ENCODE assay signal across 8 cellular contexts in the genomic region with DNA sequence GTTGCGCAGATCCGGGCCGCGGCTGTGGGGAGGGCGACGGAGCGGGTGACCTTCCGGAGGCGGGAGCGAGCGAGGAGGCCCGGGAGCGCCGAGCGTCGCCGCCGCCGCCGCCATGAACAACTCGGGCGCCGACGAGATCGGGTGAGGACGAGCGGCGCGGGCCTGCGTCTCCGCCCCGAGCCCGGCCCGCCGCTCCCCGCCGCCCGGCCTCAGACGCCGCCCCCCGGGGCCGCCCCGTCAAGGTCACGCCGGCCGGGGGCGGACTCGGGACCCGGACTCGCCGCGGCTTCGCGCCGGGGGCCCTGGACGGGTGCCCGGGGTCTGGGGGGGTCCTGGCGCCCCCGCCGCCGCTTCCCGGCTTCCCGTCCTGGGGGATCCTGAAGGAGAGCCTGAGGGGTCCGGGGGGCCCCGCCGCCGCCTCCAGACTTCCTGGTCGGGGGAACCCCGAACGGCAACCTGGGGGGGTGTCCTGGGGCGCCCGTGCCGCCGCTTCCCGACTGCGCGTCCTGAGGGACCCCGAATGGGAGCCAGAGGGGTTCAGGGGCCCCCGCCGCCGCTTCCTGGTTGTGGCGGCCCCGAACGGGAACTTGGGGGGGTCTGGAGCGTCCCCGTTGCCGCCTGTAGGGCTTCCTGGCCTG. TPM values are rescaled to one million over a fixed set of nuclear protein-coding genes. Genes with fewer than 3 reads are reported as not detected.
DNase-seq lines count a peak whose midpoint lies in the region; ATAC-seq, FAIRE-seq and TF ChIP-seq lines count a peak whose summit lies in the region.

No MANE protein-coding gene starts in this region.

- no peak for FAIRE-seq in bronchial epithelial cell (lab: Jason Lieb, UNC)

- H3K4me1 ChIP-seq in Panc1 (ENCODE audit: control insufficient read depth, insufficient read depth, low read length): peaks cover 32% of the 10 kb centered on the region
- H3K4me1 ChIP-seq in mononuclear cell (ENCODE audit: insufficient read depth, low read length): peaks cover 59% of the 10 kb centered on the region
- H3K4me1 ChIP-seq in thyroid gland: peaks cover 29 to 44% of the 10 kb centered on the region in 2 donors

- H3K27me3 Mint-ChIP-seq in HFFc6 (ENCODE audit: insufficient read depth): no peaks in the 10 kb centered on the region

- ATAC-seq in Panc1: peak; percentile 41

- H3K9me3 Mint-ChIP-seq in HFFc6: no peaks in the 10 kb centered on the region

- H3K27ac ChIP-seq in Panc1 (ENCODE audit: low read length) (peak overlapping the region; percentile 81), thyroid gland (peak overlapping the region; percentile 91 to 94 (median 93))

- H3K27ac Mint-ChIP-seq in HFFc6: no peak overlapping the region

- no peak for TF ChIP-seq POLR2A in thyroid gland (IDR thresholded peaks at IDR 0.05)

- TF ChIP-seq CTCF in GM10248 (IDR thresholded peaks at IDR 0.05; ENCODE audit: control extremely low read depth, extremely low read depth, low read depth, missing control alignments): no peak
- no peak for TF ChIP-seq CTCF in HFFc6 (IDR thresholded peaks at IDR 0.05)
- TF ChIP-seq CTCF in Panc1 (IDR thresholded peaks at IDR 0.05): no peak
- no peak for TF ChIP-seq CTCF in bronchial epithelial cell (IDR thresholded peaks at IDR 0.05; ENCODE audit: insufficient read depth, low read length, severe bottlenecking)
- TF ChIP-seq CTCF in thyroid gland (IDR thresholded peaks at IDR 0.05): no peak

- no peaks in the 10 kb centered on the region for H3K9me3 ChIP-seq in Panc1 (ENCODE audit: control insufficient read depth, insufficient read depth, low read depth, low read length)
- H3K9me3 ChIP-seq in mononuclear cell (ENCODE audit: low read depth, low read length): no peaks in the 10 kb centered on the region
- no peaks in the 10 kb centered on the region for H3K9me3 ChIP-seq in thyroid gland

- DNase-seq in GM10248 (ENCODE audit: extremely low spot score) (peak; percentile 67), HFFc6 (no peak), Panc1 (ENCODE audit: low read depth, low spot score) (no peak), bronchial epithelial cell (ENCODE audit: low read depth) (no peak), thyroid gland (no peak), NOMO-1 treated with dmso at 0.1 percent for 144 hours (lab: John Stamatoyannopoulos, UW; ENCODE audit: unreplicated experiment) (no peak), ACHN (no peak)

- CTCF ChIA-PET in GM10248 (lab: Yijun Ruan, JAX): no interaction called here
- CTCF ChIA-PET in Panc1 (lab: Charles Lee): no interaction called here

- no CpG with 5 or more reads among the region's 87 CpGs for WGBS in thyroid gland, 2 donors

- POLR2A ChIA-PET in GM10248 (lab: Yijun Ruan, JAX): no interaction called here
- POLR2A ChIA-PET in Panc1 (lab: Charles Lee): no interaction called here

- peak overlapping the region; percentile 77 for H3K4me3 ChIP-seq in Panc1 (ENCODE audit: low read depth in 2 of 2, low read length in 2 of 2)
- H3K4me3 ChIP-seq in bronchial epithelial cell (ENCODE audit: low read depth, low read length): peak overlapping the region; percentile 88
- peak overlapping the region; percentile 84 for H3K4me3 ChIP-seq in mononuclear cell (ENCODE audit: low read length)
- peak overlapping the region; percentile 73 to 99 (median 97) for H3K4me3 ChIP-seq in thyroid gland (replicated peaks in 1 of 3)

- peaks cover 6% of the 10 kb centered on the region for H3K36me3 Mint-ChIP-seq in HFFc6 (ENCODE audit: low read depth)

- no TSS peak for BruUV-seq in Panc1 (replicated peaks; lab: Mats Ljungman, UMichigan)

- no peaks in the 10 kb centered on the region for H3K27me3 ChIP-seq in Panc1 (ENCODE audit: control insufficient read depth, insufficient read depth, low read length)
- H3K27me3 ChIP-seq in bronchial epithelial cell (ENCODE audit: control insufficient read depth, insufficient read depth, low read length): no peaks in the 10 kb centered on the region
- peaks cover under 1% of the 10 kb centered on the region for H3K27me3 ChIP-seq in mononuclear cell (ENCODE audit: insufficient read depth, low read length)
- no peaks in the 10 kb centered on the region for H3K27me3 ChIP-seq in thyroid gland

- H3K36me3 ChIP-seq in Panc1 (ENCODE audit: control insufficient read depth, insufficient read depth, low read length) (no peaks in the 10 kb centered on the region; the same call in 1 of the 2 replicates), bronchial epithelial cell (ENCODE audit: control insufficient read depth, insufficient read depth, low read length) (peaks cover 15% of the 10 kb centered on the region), thyroid gland (no peaks in the 10 kb centered on the region)

- H3K4me1 Mint-ChIP-seq in HFFc6 (ENCODE audit: low read depth): peaks cover 45% of the 10 kb centered on the region

- intact Hi-C loops in Panc1 (cut with micrococcal nuclease; ENCODE audit: unreplicated experiment) (no loop called here), thyroid gland (cut with DNase I) (loop anchor here (5.0 kb wide), 1 partner anchor 130 kb away; a partner anchor contains a TSS)

- H3K4me3 Mint-ChIP-seq in HFFc6: peak overlapping the region; percentile 50; the same call in 1 of the 2 replicates

- in situ Hi-C loops in Panc1 (cut with HindIII; ENCODE audit: low pct_unique_long_range_greater_than_20kb, low sequenced_read_pairs) (no loop called here), ACHN (cut with HindIII; ENCODE audit: low pct_ligation_motif_present, low pct_unique_long_range_greater_than_20kb, low sequenced_read_pairs) (no loop called here)

RNA-seq across cellular contexts. Expression of a gene that starts 0.4 kb away (rescaled TPM):
- total RNA-seq in HFFc6 (2021; fragmentation: NEBNext Ultra II Directional; extraction: Animal tissue kit (Norgen Biotek cat#: 25700)): 100 to 1,000 TPM in 4 of 6 experiments, 10 to 100 TPM in 2; 87.2 to 109 (median 103) TPM
- total RNA-seq in Panc1 (2021; ENCODE audit: unreplicated experiment) (195 TPM), bronchial epithelial cell (115 and 128 TPM in 2 replicates), mononuclear cell (63.0 TPM), thyroid gland (10 to 100 TPM; 34.4 to 77.3 (median 67.7) TPM)
- 137 TPM for polyA plus RNA-seq in Panc1 (2012; ENCODE audit: insufficient read length)

RNA-seq across cellular contexts. Expression of a gene that starts 6.4 kb away (rescaled TPM):
- total RNA-seq in HFFc6 (2021; fragmentation: NEBNext Ultra II Directional; extraction: Animal tissue kit (Norgen Biotek cat#: 25700)): 10 to 100 TPM; 55.2 to 71.3 (median 67.7) TPM
- total RNA-seq in Panc1 (2021; ENCODE audit: unreplicated experiment): 21.2 TPM
- 52.6 TPM for polyA plus RNA-seq in Panc1 (2012; ENCODE audit: insufficient read length)
- total RNA-seq in bronchial epithelial cell: 6.8 and 9.7 TPM in 2 replicates
- total RNA-seq in mononuclear cell: 6.7 TPM
- total RNA-seq in thyroid gland: 10 to 100 TPM; 22.2 to 39.5 (median 29.1) TPM

RNA-seq across cellular contexts. Expression of a gene that starts 24.1 kb away (rescaled TPM):
- total RNA-seq in HFFc6 (2021; fragmentation: NEBNext Ultra II Directional; extraction: Animal tissue kit (Norgen Biotek cat#: 25700)): 100 to 1,000 TPM in 2 of 6 experiments, 10 to 100 TPM in 4; 91.9 to 105 (median 97.6) TPM
- total RNA-seq in Panc1 (2021; ENCODE audit: unreplicated experiment): 73.0 TPM
- polyA plus RNA-seq in Panc1 (2012; ENCODE audit: insufficient read length): 132 TPM
- total RNA-seq in bronchial epithelial cell: 101 and 109 TPM in 2 replicates
- total RNA-seq in mononuclear cell: 21.1 TPM
- 100 to 1,000 TPM in 2 of 4 donors, 10 to 100 TPM in 2; 75.2 to 185 (median 108) TPM for total RNA-seq in thyroid gland

RNA-seq across cellular contexts. Expression of a gene that starts 30.4 kb away (rescaled TPM):
- total RNA-seq in HFFc6 (2021; fragmentation: NEBNext Ultra II Directional; extraction: Animal tissue kit (Norgen Biotek cat#: 25700)): 1,000 to 10,000 TPM; 1,047 to 1,358 (median 1,277) TPM
- total RNA-seq in Panc1 (2021; ENCODE audit: unreplicated experiment): 1,067 TPM
- 2,091 TPM for polyA plus RNA-seq in Panc1 (2012; ENCODE audit: insufficient read length)
- total RNA-seq in bronchial epithelial cell: 380 and 966 TPM in 2 replicates
- 1,183 TPM for total RNA-seq in mononuclear cell
- total RNA-seq in thyroid gland: 1,000 to 10,000 TPM; 1,760 to 2,977 (median 2,488) TPM

RNA-seq across cellular contexts. Expression of a gene that starts 42.1 kb away (rescaled TPM):
- under 1 TPM; 0.18 to 0.47 (median 0.32) TPM for total RNA-seq in HFFc6 (2021; fragmentation: NEBNext Ultra II Directional; extraction: Animal tissue kit (Norgen Biotek cat#: 25700))
- total RNA-seq in Panc1 (2021; ENCODE audit: unreplicated experiment) (11.9 TPM), bronchial epithelial cell (under 0.01 TPM in 2 replicates), mononuclear cell (0.10 TPM), thyroid gland (under 1 TPM in 3 of 4 donors, not detected in 1; under 0.01 to 0.20 (median 0.08) TPM)
- 14.5 TPM for polyA plus RNA-seq in Panc1 (2012; ENCODE audit: insufficient read length)
